Comparison of ENCODE assay signal across 29 cellular contexts in genomic region chr1:231714440-231714839, GRCh38.
"Had no signal": no experiment of that assay in that cellular context is flagged by ENCODE, and none has a peak within 500 bp of the region (broad histone marks: within the 10 kb centered on the region; RNA-seq: fewer than 3 reads in every experiment).

No MANE protein-coding gene starts in this region.

- H3K4me1 ChIP-seq: stomach, suprapubic skin, testis, thyroid gland, tibial artery, tibial nerve, transverse colon, upper lobe of left lung, upper lobe of right lung, uterus, vagina had no signal

- H3K27me3 Mint-ChIP-seq: stimulated activated naive CD8-positive, alpha-beta T cell treated with anti-CD3 and anti-CD28 coated beads, Interleukin-15, amount 100 ng/mL, for 72 hours; stimulated activated naive CD8-positive, alpha-beta T cell treated with anti-CD3 and anti-CD28 coated beads, Interleukin-15, Interleukin-2, amounts not matched to agents 100 ng/mL and 50 ng/mL, for 24 hours; type B pancreatic cell had no signal

- H3K27ac Mint-ChIP-seq: stimulated activated effector memory CD8-positive, alpha-beta T cell treated with anti-CD3 and anti-CD28 coated beads, Interleukin-12 subunit alpha, Interleukin-12 subunit beta, amount 100 ng/mL, for 72 hours; stimulated activated memory B cell treated with anti-CD40 and anti-IgM and Interleukin-4, amounts not matched to agents 10 μg/mL and 1 μg/mL and 100 μg/mL, for 72 hours; stimulated activated naive B cell treated with anti-CD40 and anti-IgM and Interleukin-4, amounts not matched to agents 10 μg/mL and 1 μg/mL and 100 μg/mL, for 72 hours; stimulated activated naive CD8-positive, alpha-beta T cell treated with anti-CD3 and anti-CD28 coated beads, Interleukin-15, amount 100 ng/mL, for 72 hours; stimulated activated naive CD8-positive, alpha-beta T cell treated with anti-CD3 and anti-CD28 coated beads, Interleukin-15, Interleukin-2, amounts not matched to agents 100 ng/mL and 50 ng/mL, for 24 hours; type B pancreatic cell had no signal

- H3K9me3 Mint-ChIP-seq: type B pancreatic cell had no signal

- H3K27me3 ChIP-seq: stomach, suprapubic skin, testis, thyroid gland, tibial artery, tibial nerve, transverse colon, upper lobe of left lung, upper lobe of right lung, uterus, vagina had no signal

- H3K9me3 ChIP-seq: stomach, suprapubic skin, testis, thoracic aorta, thyroid gland, tibial artery, transverse colon, upper lobe of left lung, upper lobe of right lung, vagina had no signal

- H3K4me3 ChIP-seq: stomach, suprapubic skin, testis, thoracic aorta, thyroid gland, tibial artery, tibial nerve, transverse colon, upper lobe of left lung, upper lobe of right lung, uterus, vagina had no signal

- FAIRE-seq: urothelium cell line had no signal

- DNase-seq: stimulated activated CD4-positive, alpha-beta T cell treated with anti-CD3 and anti-CD28 coated beads, Interleukin-2, amount 100 ng/mL, for 48 hours; stimulated activated CD4-positive, alpha-beta T cell treated with anti-CD3 and anti-CD28 coated beads, Interleukin-4, amount 100 ng/mL, for 1 hour; stimulated activated CD4-positive, alpha-beta T cell treated with anti-CD3 and anti-CD28 coated beads, Interleukin-4, amount 100 ng/mL, for 24 hours; stimulated activated CD4-positive, alpha-beta T cell treated with anti-CD3 and anti-CD28 coated beads, Interleukin-4, amount 100 ng/mL, for 4 hours; stimulated activated CD8-positive, alpha-beta memory T cell treated with anti-CD3 and anti-CD28 coated beads, Interleukin-4, amount 100 ng/mL, for 48 hours; stimulated activated naive B cell treated with anti-CD40 and anti-IgM and Interleukin-4, amounts not matched to agents 10 μg/mL and 1 μg/mL and 100 μg/mL, for 72 hours; stimulated activated naive CD4-positive, alpha-beta T cell; stimulated activated naive CD4-positive, alpha-beta T cell treated with Interleukin-2 at 50 U/mL for 16 hours; stimulated activated naive CD8-positive, alpha-beta T cell treated with anti-CD3 and anti-CD28 coated beads, Interleukin-15, amount 100 ng/mL, for 72 hours; stimulated activated naive CD8-positive, alpha-beta T cell treated with anti-CD3 and anti-CD28 coated beads, Interleukin-15, Interleukin-2, amounts not matched to agents 100 U/mL and 50 U/mL, for 24 hours; stomach; substantia nigra; testis; thyroid gland; tibial artery; transverse colon; trophoblast cell; upper lobe of left lung; upper lobe of right lung; uterus had no signal

- H3K36me3 ChIP-seq: stomach, suprapubic skin, thoracic aorta, thyroid gland, tibial artery, transverse colon, upper lobe of left lung, upper lobe of right lung, uterus, vagina had no signal

- H3K4me3 Mint-ChIP-seq: stimulated activated effector memory CD8-positive, alpha-beta T cell treated with anti-CD3 and anti-CD28 coated beads, Interleukin-12 subunit alpha, Interleukin-12 subunit beta, amount 100 ng/mL, for 72 hours; stimulated activated memory B cell treated with anti-CD40 and anti-IgM and Interleukin-4, amounts not matched to agents 10 μg/mL and 1 μg/mL and 100 μg/mL, for 72 hours; stimulated activated naive B cell treated with anti-CD40 and anti-IgM and Interleukin-4, amounts not matched to agents 10 μg/mL and 1 μg/mL and 100 μg/mL, for 72 hours; stimulated activated naive CD8-positive, alpha-beta T cell treated with anti-CD3 and anti-CD28 coated beads, Interleukin-15, amount 100 ng/mL, for 72 hours; stimulated activated naive CD8-positive, alpha-beta T cell treated with anti-CD3 and anti-CD28 coated beads, Interleukin-15, Interleukin-2, amounts not matched to agents 100 ng/mL and 50 ng/mL, for 24 hours; type B pancreatic cell had no signal

- ATAC-seq: stimulated activated effector memory CD8-positive, alpha-beta T cell treated with anti-CD3 and anti-CD28 coated beads, Interleukin-12 subunit alpha, Interleukin-12 subunit beta, amount 100 ng/mL, for 72 hours; stimulated activated memory B cell treated with anti-CD40 and anti-IgM and Interleukin-4, amounts not matched to agents 10 μg/mL and 1 μg/mL and 100 μg/mL, for 72 hours; stimulated activated naive B cell treated with anti-CD40 and anti-IgM and Interleukin-4, amounts not matched to agents 10 μg/mL and 1 μg/mL and 100 μg/mL, for 72 hours; stimulated activated naive CD8-positive, alpha-beta T cell treated with anti-CD3 and anti-CD28 coated beads, Interleukin-15, amount 100 ng/mL, for 72 hours; stimulated activated naive CD8-positive, alpha-beta T cell treated with anti-CD3 and anti-CD28 coated beads, Interleukin-15, Interleukin-2, amounts not matched to agents 100 U/mL and 50 U/mL, for 24 hours; upper lobe of right lung had no signal

- H3K36me3 Mint-ChIP-seq: stimulated activated effector memory CD8-positive, alpha-beta T cell treated with anti-CD3 and anti-CD28 coated beads, Interleukin-12 subunit alpha, Interleukin-12 subunit beta, amount 100 ng/mL, for 72 hours; type B pancreatic cell had no signal

- H3K4me1 Mint-ChIP-seq: stimulated activated effector memory CD8-positive, alpha-beta T cell treated with anti-CD3 and anti-CD28 coated beads, Interleukin-12 subunit alpha, Interleukin-12 subunit beta, amount 100 ng/mL, for 72 hours; stimulated activated memory B cell treated with anti-CD40 and anti-IgM and Interleukin-4, amounts not matched to agents 10 μg/mL and 1 μg/mL and 100 μg/mL, for 72 hours; stimulated activated naive CD8-positive, alpha-beta T cell treated with anti-CD3 and anti-CD28 coated beads, Interleukin-15, amount 100 ng/mL, for 72 hours had no signal

- H3K27ac ChIP-seq: stomach, suprapubic skin, testis, thoracic aorta, thyroid gland, tibial artery, tibial nerve, transverse colon, upper lobe of left lung, upper lobe of right lung, uterus, vagina had no signal
